In genomic region chr13:80199067-80199466, GRCh38 we compare ENCODE assay signal across 28 cellular contexts.
"Had no signal": no experiment of that assay in that cellular context is flagged by ENCODE, and none has a peak within 500 bp of the region (broad histone marks: within the 10 kb centered on the region; RNA-seq: fewer than 3 reads in every experiment).

No MANE protein-coding gene starts in this region.

- H3K4me1 Mint-ChIP-seq: naive thymus-derived CD8-positive, alpha-beta T cell; neural progenitor cell; stimulated activated effector memory CD8-positive, alpha-beta T cell treated with anti-CD3 and anti-CD28 coated beads, Interleukin-12 subunit alpha, Interleukin-12 subunit beta, amount 100 ng/mL, for 72 hours; stimulated activated naive B cell treated with anti-CD40 and anti-IgM and Interleukin-4, amounts not matched to agents 10 μg/mL and 1 μg/mL and 100 μg/mL, for 72 hours had no signal

- H3K27me3 Mint-ChIP-seq: progenitor cell of endocrine pancreas; stimulated activated naive B cell treated with anti-CD40 and anti-IgM and Interleukin-4, amounts not matched to agents 10 μg/mL and 1 μg/mL and 100 μg/mL, for 72 hours; stimulated activated naive CD8-positive, alpha-beta T cell treated with anti-CD3 and anti-CD28 coated beads, Interleukin-15, Interleukin-2, amounts not matched to agents 100 ng/mL and 50 ng/mL, for 24 hours had no signal

- H2AFZ ChIP-seq: neural progenitor cell, parathyroid adenoma had no signal

- H3K27ac ChIP-seq: neural progenitor cell, ovary, parathyroid adenoma, psoas muscle, skin epidermis, stomach, thoracic aorta, thyroid gland, tibial nerve, upper lobe of left lung, vagina had no signal

- H3K9me3 Mint-ChIP-seq: natural killer cell treated with Interleukin-12 subunit alpha and Interleukin-12 subunit beta and Interleukin-15 and Interleukin-18, amount 100 ng/mL, for 72 hours; neural progenitor cell; stimulated activated naive CD8-positive, alpha-beta T cell treated with anti-CD3 and anti-CD28 coated beads, Interleukin-15, Interleukin-2, amounts not matched to agents 100 ng/mL and 50 ng/mL, for 24 hours had no signal

- H3K27ac Mint-ChIP-seq: naive thymus-derived CD8-positive, alpha-beta T cell; natural killer cell treated with Interleukin-12 subunit alpha and Interleukin-12 subunit beta and Interleukin-15 and Interleukin-18, amount 100 ng/mL, for 72 hours; neural progenitor cell; progenitor cell of endocrine pancreas; stimulated activated effector memory CD8-positive, alpha-beta T cell treated with anti-CD3 and anti-CD28 coated beads, Interleukin-12 subunit alpha, Interleukin-12 subunit beta, amount 100 ng/mL, for 72 hours; stimulated activated naive B cell treated with anti-CD40 and anti-IgM and Interleukin-4, amounts not matched to agents 10 μg/mL and 1 μg/mL and 100 μg/mL, for 72 hours; stimulated activated naive CD8-positive, alpha-beta T cell treated with anti-CD3 and anti-CD28 coated beads, Interleukin-15, Interleukin-2, amounts not matched to agents 100 ng/mL and 50 ng/mL, for 24 hours had no signal

- H3K4me3 Mint-ChIP-seq: naive thymus-derived CD8-positive, alpha-beta T cell; natural killer cell treated with Interleukin-12 subunit alpha and Interleukin-12 subunit beta and Interleukin-15 and Interleukin-18, amount 100 ng/mL, for 72 hours; neural progenitor cell; stimulated activated effector memory CD8-positive, alpha-beta T cell treated with anti-CD3 and anti-CD28 coated beads, Interleukin-12 subunit alpha, Interleukin-12 subunit beta, amount 100 ng/mL, for 72 hours; stimulated activated naive B cell treated with anti-CD40 and anti-IgM and Interleukin-4, amounts not matched to agents 10 μg/mL and 1 μg/mL and 100 μg/mL, for 72 hours; stimulated activated naive CD8-positive, alpha-beta T cell treated with anti-CD3 and anti-CD28 coated beads, Interleukin-15, Interleukin-2, amounts not matched to agents 100 ng/mL and 50 ng/mL, for 24 hours had no signal

- H3K36me3 ChIP-seq: neural progenitor cell, ovary, stomach, thoracic aorta, thyroid gland, tibial nerve, upper lobe of left lung, vagina had no signal

- H3K79me2 ChIP-seq: parathyroid adenoma had no signal

- H3K27me3 ChIP-seq: neural progenitor cell, ovary, stomach, thyroid gland, tibial nerve, upper lobe of left lung, vagina had no signal

- DNase-seq: naive thymus-derived CD8-positive, alpha-beta T cell; occipital lobe; ovary; posterior cingulate gyrus; psoas muscle; right cardiac atrium; stimulated activated CD4-positive, alpha-beta T cell treated with anti-CD3 and anti-CD28 coated beads, Interleukin-15, amount 100 ng/mL, for 24 hours; stimulated activated CD4-positive, alpha-beta T cell treated with anti-CD3 and anti-CD28 coated beads, Interleukin-2, amount 100 ng/mL, for 24 hours; stimulated activated CD4-positive, alpha-beta T cell treated with anti-CD3 and anti-CD28 coated beads, Interleukin-2, amount 100 ng/mL, for 48 hours; stimulated activated CD4-positive, alpha-beta T cell treated with anti-CD3 and anti-CD28 coated beads, Interleukin-4, amount 100 ng/mL, for 24 hours; stimulated activated naive B cell treated with anti-CD40 and anti-IgM and Interleukin-4, amounts not matched to agents 10 μg/mL and 1 μg/mL and 100 μg/mL, for 72 hours; stimulated activated naive CD4-positive, alpha-beta T cell treated with Interleukin-2 at 50 U/mL for 16 hours; stomach; thyroid gland; trophoblast cell; upper lobe of left lung had no signal

- H3K4me1 ChIP-seq: neural progenitor cell, parathyroid adenoma, psoas muscle, stomach, thyroid gland, tibial nerve, upper lobe of left lung, vagina had no signal

- ATAC-seq: naive thymus-derived CD8-positive, alpha-beta T cell; natural killer cell treated with Interleukin-12 subunit alpha and Interleukin-12 subunit beta and Interleukin-15 and Interleukin-18, amount 100 ng/mL, for 72 hours; psoas muscle; right cardiac atrium; sciatic nerve; stimulated activated effector memory CD8-positive, alpha-beta T cell treated with anti-CD3 and anti-CD28 coated beads, Interleukin-12 subunit alpha, Interleukin-12 subunit beta, amount 100 ng/mL, for 72 hours; stimulated activated naive B cell treated with anti-CD40 and anti-IgM and Interleukin-4, amounts not matched to agents 10 μg/mL and 1 μg/mL and 100 μg/mL, for 72 hours had no signal

- H3K4me2 ChIP-seq: neural progenitor cell had no signal

- H3K9me3 ChIP-seq: ovary, psoas muscle, stomach, thoracic aorta, thyroid gland, tibial nerve, upper lobe of left lung, vagina had no signal

- H3K9ac ChIP-seq: neural progenitor cell, parathyroid adenoma had no signal

- H3K36me3 Mint-ChIP-seq: naive thymus-derived CD8-positive, alpha-beta T cell; neural progenitor cell; stimulated activated effector memory CD8-positive, alpha-beta T cell treated with anti-CD3 and anti-CD28 coated beads, Interleukin-12 subunit alpha, Interleukin-12 subunit beta, amount 100 ng/mL, for 72 hours; stimulated activated naive B cell treated with anti-CD40 and anti-IgM and Interleukin-4, amounts not matched to agents 10 μg/mL and 1 μg/mL and 100 μg/mL, for 72 hours had no signal

- H3K4me3 ChIP-seq: neural progenitor cell, ovary, psoas muscle, skin epidermis, stomach, thoracic aorta, thyroid gland, tibial nerve, upper lobe of left lung, vagina had no signal

- FAIRE-seq: urothelium cell line had no signal
